23 cellular contexts compared by ENCODE assay signal in the genomic region with DNA sequence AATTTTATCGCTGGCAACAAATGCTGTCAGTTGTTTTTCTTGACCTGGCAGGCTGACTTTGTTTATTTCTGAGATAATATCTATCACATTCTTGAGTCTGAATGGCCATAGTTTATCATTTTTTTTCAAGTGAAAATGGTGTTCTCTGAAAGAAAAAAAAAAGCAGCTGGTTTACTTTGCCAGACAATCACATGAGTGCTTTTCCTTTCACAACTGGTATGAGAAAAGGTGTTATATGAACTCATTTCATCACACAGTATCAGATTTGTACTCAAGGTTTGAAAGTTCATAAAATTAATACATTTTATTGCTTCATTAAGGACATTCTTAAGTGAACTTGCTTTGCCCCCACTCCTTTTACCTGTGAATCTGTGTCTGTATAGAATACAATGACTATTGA.
"Had no signal": no experiment of that assay in that cellular context is flagged by ENCODE, and none has a peak within 500 bp of the region (broad histone marks: within the 10 kb centered on the region; RNA-seq: fewer than 3 reads in every experiment).

No MANE protein-coding gene starts in this region.

- DNase-seq: natural killer cell; nucleus accumbens; pancreas; posterior cingulate gyrus; psoas muscle; right cardiac atrium; right lobe of liver; sigmoid colon; small intestine; stimulated activated CD4-positive, alpha-beta T cell treated with anti-CD3 and anti-CD28 coated beads, Interleukin-15, amount 100 ng/mL, for 24 hours; stimulated activated CD4-positive, alpha-beta T cell treated with anti-CD3 and anti-CD28 coated beads, Interleukin-2, amount 100 ng/mL, for 24 hours; stimulated activated CD4-positive, alpha-beta T cell treated with anti-CD3 and anti-CD28 coated beads, Interleukin-2, amount 100 ng/mL, for 48 hours; stimulated activated CD4-positive, alpha-beta T cell treated with anti-CD3 and anti-CD28 coated beads, Interleukin-4, amount 100 ng/mL, for 24 hours; stimulated activated naive B cell treated with anti-CD40 and anti-IgM and Interleukin-4, amounts not matched to agents 10 μg/mL and 1 μg/mL and 100 μg/mL, for 72 hours; stimulated activated naive CD4-positive, alpha-beta T cell treated with Interleukin-2 at 50 U/mL for 16 hours; stomach; thyroid gland; upper lobe of left lung had no signal

- H3K4me1 ChIP-seq: pancreas, psoas muscle, right lobe of liver, sigmoid colon, stomach, tibial nerve, upper lobe of left lung, vagina had no signal

- H3K27me3 ChIP-seq: neutrophil, pancreas, right lobe of liver, sigmoid colon, stomach, thyroid gland, tibial nerve, upper lobe of left lung, vagina had no signal

- H3K9me3 ChIP-seq: neutrophil, pancreas, psoas muscle, right lobe of liver, sigmoid colon, stomach, thoracic aorta, thyroid gland, upper lobe of left lung, vagina had no signal

- H3K36me3 ChIP-seq: neutrophil, pancreas, right lobe of liver, sigmoid colon, stomach, thoracic aorta, thyroid gland, tibial nerve, upper lobe of left lung, vagina had no signal

- ATAC-seq: natural killer cell; pancreas; psoas muscle; right cardiac atrium; right lobe of liver; stimulated activated effector memory CD8-positive, alpha-beta T cell treated with anti-CD3 and anti-CD28 coated beads, Interleukin-12 subunit alpha, Interleukin-12 subunit beta, amount 100 ng/mL, for 72 hours; stimulated activated naive B cell treated with anti-CD40 and anti-IgM and Interleukin-4, amounts not matched to agents 10 μg/mL and 1 μg/mL and 100 μg/mL, for 72 hours had no signal

- H3K4me3 ChIP-seq: pancreas, psoas muscle, right lobe of liver, sigmoid colon, stomach, thoracic aorta, thyroid gland, tibial nerve, upper lobe of left lung, vagina had no signal

- H3K27ac ChIP-seq: neutrophil, pancreas, psoas muscle, right lobe of liver, sigmoid colon, stomach, thoracic aorta, thyroid gland, tibial nerve, upper lobe of left lung, vagina had no signal
